8 cellular contexts compared by ENCODE assay signal in the genomic region with DNA sequence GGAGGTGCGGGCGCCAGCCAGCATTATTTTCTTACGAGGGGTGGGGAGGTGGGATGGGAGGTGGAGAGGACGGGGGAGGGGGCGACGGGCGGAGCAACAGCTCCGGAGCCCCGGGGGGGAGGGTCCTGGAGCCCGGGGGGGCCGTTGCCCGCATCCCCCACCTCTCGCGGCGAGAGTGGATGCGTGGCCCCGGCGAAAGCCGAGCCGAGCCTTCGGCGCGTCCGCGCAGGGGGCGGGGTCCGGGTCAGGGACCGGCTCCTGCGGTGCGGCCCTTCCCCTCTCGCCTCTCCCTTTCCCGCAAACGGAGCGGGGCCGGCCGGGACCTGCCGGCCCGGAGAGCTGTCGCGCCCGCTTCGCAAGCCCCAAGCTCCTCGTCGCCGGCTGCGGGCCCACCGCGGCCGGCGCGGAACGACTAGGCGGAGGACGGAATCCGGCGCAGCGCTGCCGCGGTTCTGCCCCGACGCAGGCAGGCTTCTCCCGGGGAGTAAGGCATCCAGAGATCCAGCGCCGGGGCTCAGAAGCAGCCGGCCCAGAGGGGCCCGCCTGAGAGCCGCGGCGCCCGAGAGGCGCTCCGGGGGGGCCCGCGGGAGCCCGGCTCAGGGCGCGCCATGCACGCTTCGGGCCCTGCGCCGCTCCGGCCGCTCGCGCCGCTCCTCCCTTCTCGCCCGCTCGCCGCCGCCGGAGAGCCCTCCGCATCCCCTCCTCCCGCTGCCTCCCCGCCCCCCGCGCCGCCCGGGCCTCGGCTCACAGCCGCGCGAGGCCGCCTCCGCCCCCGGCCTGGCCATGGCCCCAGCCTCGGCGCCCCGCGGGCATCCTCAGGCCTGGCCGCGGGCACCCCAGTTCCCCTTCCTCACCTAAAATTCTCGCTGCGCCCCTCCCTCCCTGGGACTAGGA. TPM values are rescaled to one million over a fixed set of nuclear protein-coding genes. Genes with fewer than 3 reads are reported as not detected.
DNase-seq lines count a peak whose midpoint lies in the region.

No MANE protein-coding gene starts in this region.

- no peak overlapping the region for H3K18ac ChIP-seq in mesendoderm (ENCODE audit: low read length)

- H3K79me2 ChIP-seq in mesendoderm (ENCODE audit: control insufficient read depth, insufficient read depth, low read length): no peaks in the 10 kb centered on the region

- H3K4me3 ChIP-seq in effector memory CD4-positive, alpha-beta T cell (ENCODE audit: insufficient read depth, low read depth, low read length, poor library complexity, severe bottlenecking): peak overlapping the region; percentile 60
- H3K4me3 ChIP-seq in mesendoderm (ENCODE audit: low read length) (peak overlapping the region; percentile 48), thymus (ENCODE audit: low read length) (peak overlapping the region; percentile 47)

- H3K4me2 ChIP-seq in mesendoderm (ENCODE audit: low read length): peak overlapping the region; percentile 78

- H3K79me1 ChIP-seq in mesendoderm (ENCODE audit: low read length): no peaks in the 10 kb centered on the region

- H3K56ac ChIP-seq in mesendoderm (ENCODE audit: low read length): peak overlapping the region; percentile 80

- H3K27ac ChIP-seq in effector memory CD4-positive, alpha-beta T cell (ENCODE audit: insufficient read depth, low read length, poor library complexity, severe bottlenecking): no peak overlapping the region
- H3K27ac ChIP-seq in mesendoderm (ENCODE audit: low read depth, low read length): no peak overlapping the region
- no peak overlapping the region for H3K27ac ChIP-seq in thymus (ENCODE audit: low read depth)

- H2BK120ac ChIP-seq in mesendoderm (ENCODE audit: low read depth, low read length): no peak overlapping the region

- H2AK5ac ChIP-seq in mesendoderm (ENCODE audit: low read length): no peak overlapping the region

- H3K36me3 ChIP-seq in effector memory CD4-positive, alpha-beta T cell (ENCODE audit: control insufficient read depth, insufficient read depth, low read length): no peaks in the 10 kb centered on the region
- H3K36me3 ChIP-seq in mesendoderm (ENCODE audit: control insufficient read depth, insufficient read depth, low read length): no peaks in the 10 kb centered on the region
- H3K36me3 ChIP-seq in thymus (ENCODE audit: control insufficient read depth, insufficient read depth): no peaks in the 10 kb centered on the region

- H4K5ac ChIP-seq in mesendoderm (ENCODE audit: low read length): no peak overlapping the region

- H3K9ac ChIP-seq in mesendoderm (ENCODE audit: low read length): peak overlapping the region; percentile 54

- no CpG with 5 or more reads among the region's 114 CpGs for WGBS in mesendoderm (ENCODE audit: extremely low coverage, insufficient coverage, low lambda C conversion rate)
- 2% methylated on average over 114 of the region's 114 CpGs for WGBS in thymus

- in situ Hi-C loops in G401 (cut with HindIII; ENCODE audit: low sequenced_read_pairs): no loop called here

- H4K8ac ChIP-seq in mesendoderm (ENCODE audit: low read depth, low read length): no peak overlapping the region

- H3K4me1 ChIP-seq in effector memory CD4-positive, alpha-beta T cell (ENCODE audit: control insufficient read depth, insufficient read depth, low read length, poor library complexity, severe bottlenecking): no peaks in the 10 kb centered on the region
- H3K4me1 ChIP-seq in mesendoderm (ENCODE audit: control insufficient read depth, low read depth, low read length) (no peaks in the 10 kb centered on the region), thymus (ENCODE audit: control insufficient read depth, insufficient read depth, low read length) (peaks cover 5% of the 10 kb centered on the region)

- no peak overlapping the region for H2BK15ac ChIP-seq in mesendoderm (replicated peaks; ENCODE audit: low read depth)

- H2BK5ac ChIP-seq in mesendoderm (ENCODE audit: low read length): no peak overlapping the region

- DNase-seq in G401 (ENCODE audit: low spot score): peak; percentile 24
- DNase-seq in NCI-H146 (lab: John Stamatoyannopoulos, UW): peak; percentile 80
- no peak for DNase-seq in effector memory CD4-positive, alpha-beta T cell
- peak; percentile 45 for DNase-seq in mesendoderm
- DNase-seq in amniotic stem cell (lab: John Stamatoyannopoulos, UW): no peak
- DNase-seq in activated effector memory CD4-positive, alpha-beta T cell treated with Interleukin-2 at 50 U/mL for 16 hours: no peak
- no peak for DNase-seq in NCI-H1048 (lab: John Stamatoyannopoulos, UW)

- peaks cover 44% of the 10 kb centered on the region for H3K27me3 ChIP-seq in effector memory CD4-positive, alpha-beta T cell (replicated peaks; ENCODE audit: control insufficient read depth, insufficient read depth, low read length, poor library complexity, severe bottlenecking)
- H3K27me3 ChIP-seq in mesendoderm (ENCODE audit: insufficient read depth, low read length, poor library complexity) (peaks cover 3% of the 10 kb centered on the region), thymus (ENCODE audit: control insufficient read depth, insufficient read depth) (peaks cover 41% of the 10 kb centered on the region)

- no peaks in the 10 kb centered on the region for H3K9me3 ChIP-seq in effector memory CD4-positive, alpha-beta T cell (ENCODE audit: control insufficient read depth, low read length)
- H3K9me3 ChIP-seq in thymus (ENCODE audit: control insufficient read depth): no peaks in the 10 kb centered on the region

- no peak overlapping the region for H3K4ac ChIP-seq in mesendoderm (ENCODE audit: low read depth, low read length)

- H3K23ac ChIP-seq in mesendoderm (ENCODE audit: low read length): no peak overlapping the region

RNA-seq across cellular contexts. Expression of a gene that starts 0.4 kb away (rescaled TPM):
- total RNA-seq in G401 (2014; rRNA removed; shearing (Covaris generic)): 0.07 and 5.5 TPM in 2 replicates
- polyA plus RNA-seq in mesendoderm (2013, experiment 1 of 2): 2.2 TPM
- 2.3 TPM for polyA plus RNA-seq in mesendoderm (2013, experiment 2 of 2)
- 1.7 TPM for polyA plus RNA-seq in thymus

Comparison
In these comparisons a context has a peak if more than half of its experiments do, and no peak if none do; other contexts are left out.
1. DNase-seq: peak in G401 (single experiment), NCI-H146 (single experiment) and mesendoderm (single experiment); none in effector memory CD4-positive, alpha-beta T cell (0 of 3), amniotic stem cell (single experiment), activated effector memory CD4-positive, alpha-beta T cell treated with Interleukin-2 at 50 U/mL for 16 hours (single experiment) and NCI-H1048 (single experiment).
2. Peak in every context shown above with its lines, with median percentiles within 50 percentile points of each other: H3K4me3 ChIP-seq.